In genomic region chr12:103634732-103635131, GRCh38 we compare ENCODE assay signal across 37 cellular contexts. TPM values are rescaled to one million over a fixed set of nuclear protein-coding genes. Genes with fewer than 3 reads are reported as not detected.
"Had no signal": no experiment of that assay in that cellular context is flagged by ENCODE, and none has a peak within 500 bp of the region (broad histone marks: within the 10 kb centered on the region; RNA-seq: fewer than 3 reads in every experiment).

No MANE protein-coding gene starts in this region.

- DNase-seq: activated effector memory CD4-positive, alpha-beta T cell treated with anti-CD3 and anti-CD28 coated beads, Interleukin-2, amount 50 U/mL, for 16 hours; activated effector memory CD4-positive, alpha-beta T cell treated with Interleukin-2 at 50 U/mL for 16 hours; activated gamma-delta T cell; activated gamma-delta T cell treated with Interleukin-2 at 50 U/mL for 16 hours; activated naive CD4-positive, alpha-beta T cell; activated naive CD4-positive, alpha-beta T cell treated with anti-CD3 and anti-CD28 coated beads for 36 hours; activated naive CD4-positive, alpha-beta T cell treated with anti-CD3 and anti-CD28 coated beads, Interleukin-2, amount 10 ng/mL, durations not matched to agents 7 days and 5 days; activated naive CD4-positive, alpha-beta T cell treated with anti-CD3 and anti-CD28 coated beads, Interleukin-2, amount 50 U/mL, for 16 hours; activated naive CD4-positive, alpha-beta T cell treated with Interleukin-2 at 50 U/mL for 16 hours; activated naive CD8-positive, alpha-beta T cell treated with anti-CD3 and anti-CD28 coated beads for 36 hours; activated naive CD8-positive, alpha-beta T cell treated with anti-CD3 and anti-CD28 coated beads, Interleukin-2, amount 10 ng/mL, durations not matched to agents 7 days and 5 days; activated naive CD8-positive, alpha-beta T cell treated with anti-CD3 and anti-CD28 coated beads, Interleukin-2, amount 50 U/mL, for 24 hours; activated T-cell treated with anti-CD3 and anti-CD28 coated beads, Interleukin-2, amount 50 U/mL, for 1 hour; activated T-cell treated with anti-CD3 and anti-CD28 coated beads, Interleukin-2, amount 50 U/mL, for 24 hours; activated T-cell treated with anti-CD3 and anti-CD28 coated beads, Interleukin-2, amount 50 U/mL, for 4 hours; activated T-cell treated with anti-CD3 and anti-CD28 coated beads, Interleukin-2, amount 50 U/mL, for 48 hours; activated T-cell treated with anti-CD3 and anti-CD28 coated beads, Interleukin-2, amount 50 U/mL, for 72 hours; adrenal gland; amniotic stem cell; amygdala; anterior cingulate cortex; aorta; body of pancreas; brain microvascular endothelial cell; caudate nucleus; central memory CD4-positive, alpha-beta T cell; cerebellar nuclear complex had no signal

- H3K4me1 ChIP-seq: adrenal gland, ascending aorta, body of pancreas, breast epithelium had no signal

- H3K36me3 ChIP-seq: adrenal gland, ascending aorta, brain microvascular endothelial cell, breast epithelium, cardiac muscle cell had no signal

- H3K27me3 ChIP-seq: adrenal gland, ascending aorta, body of pancreas, brain microvascular endothelial cell, breast epithelium, cardiac muscle cell had no signal

- H3K4me3 ChIP-seq: adrenal gland, ascending aorta, body of pancreas, breast epithelium, cardiac muscle cell had no signal

- ATAC-seq: activated naive CD4-positive, alpha-beta T cell treated with anti-CD3 and anti-CD28 coated beads, Interleukin-2, amount 50 U/mL, for 72 hours; activated naive CD8-positive, alpha-beta T cell treated with anti-CD3 and anti-CD28 coated beads, Interleukin-2, amount 50 U/mL, for 24 hours; activated T-cell treated with anti-CD3 and anti-CD28 coated beads, Interleukin-2, amount 50 U/mL, for 4 hours; activated T-cell treated with anti-CD3 and anti-CD28 coated beads, Interleukin-2, amount 50 U/mL, for 72 hours; activated T-helper 17 cell treated with anti-CD3 and anti-CD28 coated beads, Interleukin-2, amount 50 U/mL, for 72 hours; body of pancreas had no signal

- H3K9me3 ChIP-seq: adrenal gland, ascending aorta had no signal

- FAIRE-seq: astrocyte had no signal

- H3K27ac ChIP-seq: adrenal gland, ascending aorta, body of pancreas, brain microvascular endothelial cell, breast epithelium, cardiac muscle cell had no signal

RNA-seq across cellular contexts. Expression of gene STAB2, which starts 47.7 kb away (rescaled TPM):
- total RNA-seq: activated naive CD4-positive, alpha-beta T cell treated with anti-CD3 and anti-CD28 coated beads for 36 hours; activated naive CD4-positive, alpha-beta T cell treated with anti-CD3 and anti-CD28 coated beads, Interleukin-2, amount 50 U/mL, for 72 hours; activated naive CD8-positive, alpha-beta T cell treated with anti-CD3 and anti-CD28 coated beads for 36 hours; activated naive CD8-positive, alpha-beta T cell treated with anti-CD3 and anti-CD28 coated beads, Interleukin-2, amount 10 ng/mL, durations not matched to agents 7 days and 5 days; activated T-cell treated with anti-CD3 and anti-CD28 coated beads, Interleukin-2, amount 50 U/mL, for 4 hours; activated T-cell treated with anti-CD3 and anti-CD28 coated beads, Interleukin-2, amount 50 U/mL, for 72 hours; activated T-helper 1 cell treated with anti-CD3 and anti-CD28 coated beads, Interleukin-12 subunit alpha, Interleukin-12 subunit beta, Interleukin-2, Interleukin-4 antibody, amounts not matched to agents 30 ng/mL and 10 ng/mL and 1 ng/mL, durations not matched to agents 14 hours and 24 hours and 36 hours; activated T-helper 17 cell treated with anti-CD3 and anti-CD28 coated beads, Interleukin-2, amount 50 U/mL, for 72 hours; activated T-helper 2 cell treated with anti-CD3 and anti-CD28 coated beads, Interferon-gamma antibody, Interleukin-2, Interleukin-4, amounts not matched to agents 10 μg/mL and 5 μg/mL and 100 μg/mL, durations not matched to agents 14 hours and 24 hours and 36 hours; ascending aorta; astrocyte; cerebellum; chondrocyte had no signal
- polyA plus RNA-seq: aorta, cardiac muscle cell had no signal
